ENCODE assay signal across 18 cellular contexts in genomic region chr6:169175360-169175887, GRCh38.
"Had no signal": no experiment of that assay in that cellular context is flagged by ENCODE, and none has a peak within 500 bp of the region (broad histone marks: within the 10 kb centered on the region; RNA-seq: fewer than 3 reads in every experiment).

No MANE protein-coding gene starts in this region.

- H3K4me3 ChIP-seq: adrenal gland, heart left ventricle, left lung, ovary, right lobe of liver, spleen, thoracic aorta, upper lobe of right lung had no signal

- H3K36me3 Mint-ChIP-seq: activated naive CD4-positive, alpha-beta T cell treated with anti-CD3 and anti-CD28 coated beads, Interleukin-2, amount 50 U/mL, for 72 hours; stimulated activated naive B cell treated with anti-CD40 and anti-IgM and Interleukin-4, amounts not matched to agents 10 μg/mL and 1 μg/mL and 100 μg/mL, for 72 hours had no signal

- FAIRE-seq: frontal cortex had no signal

- H3K27ac Mint-ChIP-seq: activated naive CD4-positive, alpha-beta T cell treated with anti-CD3 and anti-CD28 coated beads, Interleukin-2, amount 50 U/mL, for 72 hours; stimulated activated naive B cell treated with anti-CD40 and anti-IgM and Interleukin-4, amounts not matched to agents 10 μg/mL and 1 μg/mL and 100 μg/mL, for 72 hours had no signal

- H3K4me1 ChIP-seq: adrenal gland, left lung, right lobe of liver, spleen, upper lobe of right lung had no signal

- H3K27ac ChIP-seq: adrenal gland, heart left ventricle, left lung, ovary, right lobe of liver, spleen, thoracic aorta, upper lobe of right lung, WERI-Rb-1 had no signal

- H3K9me3 Mint-ChIP-seq: activated naive CD4-positive, alpha-beta T cell treated with anti-CD3 and anti-CD28 coated beads, Interleukin-2, amount 50 U/mL, for 72 hours; stimulated activated naive B cell treated with anti-CD40 and anti-IgM and Interleukin-4, amounts not matched to agents 10 μg/mL and 1 μg/mL and 100 μg/mL, for 72 hours had no signal

- H3K4me1 Mint-ChIP-seq: stimulated activated naive B cell treated with anti-CD40 and anti-IgM and Interleukin-4, amounts not matched to agents 10 μg/mL and 1 μg/mL and 100 μg/mL, for 72 hours had no signal

- H3K9me3 ChIP-seq: adrenal gland, heart left ventricle, left lung, ovary, right lobe of liver, spleen, thoracic aorta, upper lobe of right lung had no signal

- H3K4me3 Mint-ChIP-seq: neural crest cell; stimulated activated naive B cell treated with anti-CD40 and anti-IgM and Interleukin-4, amounts not matched to agents 10 μg/mL and 1 μg/mL and 100 μg/mL, for 72 hours had no signal

- DNase-seq: activated CD4-positive, alpha-beta T cell treated with anti-CD3 and anti-CD28 coated beads, Interleukin-2, amount 50 U/mL, for 4 hours; activated gamma-delta T cell treated with Interleukin-2 at 50 U/mL for 16 hours; effector CD4-positive, alpha-beta T cell; heart left ventricle; left lung; ovary; right lobe of liver; spleen; stimulated activated CD4-positive, alpha-beta T cell treated with anti-CD3 and anti-CD28 coated beads, Interleukin-4, amount 100 ng/mL, for 4 hours; stimulated activated naive B cell treated with anti-CD40 and anti-IgM and Interleukin-4, amounts not matched to agents 10 μg/mL and 1 μg/mL and 100 μg/mL, for 72 hours; T1000; upper lobe of right lung; WERI-Rb-1 had no signal

- ATAC-seq: activated naive CD4-positive, alpha-beta T cell treated with anti-CD3 and anti-CD28 coated beads, Interleukin-2, amount 50 U/mL, for 72 hours; heart left ventricle; left lung; right lobe of liver; stimulated activated naive B cell treated with anti-CD40 and anti-IgM and Interleukin-4, amounts not matched to agents 10 μg/mL and 1 μg/mL and 100 μg/mL, for 72 hours; upper lobe of right lung had no signal

- H3K36me3 ChIP-seq: adrenal gland, heart left ventricle, left lung, ovary, right lobe of liver, spleen, thoracic aorta, upper lobe of right lung, WERI-Rb-1 had no signal

- H3K27me3 ChIP-seq: adrenal gland, heart left ventricle, left lung, ovary, right lobe of liver, spleen, upper lobe of right lung had no signal
